1 cellular context compared by ENCODE assay signal in the genomic region with DNA sequence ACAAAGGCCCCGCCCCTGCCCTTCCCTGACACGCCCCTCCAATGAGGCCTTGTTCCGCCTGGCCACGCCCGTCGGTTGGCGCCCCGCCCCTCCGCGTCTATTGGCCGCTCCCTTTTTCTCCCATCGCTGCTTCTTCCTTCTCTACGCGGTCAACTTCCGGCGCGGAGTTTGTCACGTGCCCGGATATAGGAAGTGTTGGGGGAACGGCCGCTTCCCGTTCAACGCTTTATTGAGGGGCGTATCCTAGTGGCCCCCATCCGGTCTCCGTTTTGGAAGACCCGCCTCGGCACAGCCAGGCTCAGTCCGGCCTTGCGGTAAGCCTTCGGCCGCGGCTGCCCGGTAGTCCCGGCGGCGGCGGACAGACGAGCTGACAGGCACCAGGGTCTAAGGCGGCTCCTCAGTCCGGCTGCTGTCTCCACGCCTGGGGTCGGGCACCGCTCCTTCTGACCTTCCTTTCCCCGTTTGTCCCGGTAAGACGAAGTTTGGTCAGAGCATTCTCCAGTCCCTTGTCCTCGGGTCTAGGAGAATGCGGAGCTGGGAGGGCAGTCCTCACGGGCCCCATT.
A peak's percentile ranks its signal among the peaks of the same experiment; 100 is the strongest.
TF ChIP-seq lines count a peak whose summit lies in the region.

A gene with protein sequence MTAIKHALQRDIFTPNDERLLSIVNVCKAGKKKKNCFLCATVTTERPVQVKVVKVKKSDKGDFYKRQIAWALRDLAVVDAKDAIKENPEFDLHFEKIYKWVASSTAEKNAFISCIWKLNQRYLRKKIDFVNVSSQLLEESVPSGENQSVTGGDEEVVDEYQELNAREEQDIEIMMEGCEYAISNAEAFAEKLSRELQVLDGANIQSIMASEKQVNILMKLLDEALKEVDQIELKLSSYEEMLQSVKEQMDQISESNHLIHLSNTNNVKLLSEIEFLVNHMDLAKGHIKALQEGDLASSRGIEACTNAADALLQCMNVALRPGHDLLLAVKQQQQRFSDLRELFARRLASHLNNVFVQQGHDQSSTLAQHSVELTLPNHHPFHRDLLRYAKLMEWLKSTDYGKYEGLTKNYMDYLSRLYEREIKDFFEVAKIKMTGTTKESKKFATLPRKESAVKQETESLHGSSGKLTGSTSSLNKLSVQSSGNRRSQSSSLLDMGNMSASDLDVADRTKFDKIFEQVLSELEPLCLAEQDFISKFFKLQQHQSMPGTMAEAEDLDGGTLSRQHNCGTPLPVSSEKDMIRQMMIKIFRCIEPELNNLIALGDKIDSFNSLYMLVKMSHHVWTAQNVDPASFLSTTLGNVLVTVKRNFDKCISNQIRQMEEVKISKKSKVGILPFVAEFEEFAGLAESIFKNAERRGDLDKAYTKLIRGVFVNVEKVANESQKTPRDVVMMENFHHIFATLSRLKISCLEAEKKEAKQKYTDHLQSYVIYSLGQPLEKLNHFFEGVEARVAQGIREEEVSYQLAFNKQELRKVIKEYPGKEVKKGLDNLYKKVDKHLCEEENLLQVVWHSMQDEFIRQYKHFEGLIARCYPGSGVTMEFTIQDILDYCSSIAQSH (plus strand): TSS at position 165 of the 563 bp plus-strand sequence. CDS start 4,676 bp downstream, outside the sequence.

TF ChIP-seq in K562, 482 proteins besides CTCF, POLR2A, EP300 and RAD21 (continued from another document and continues in another):
- TF ChIP-seq, protein P1, sequence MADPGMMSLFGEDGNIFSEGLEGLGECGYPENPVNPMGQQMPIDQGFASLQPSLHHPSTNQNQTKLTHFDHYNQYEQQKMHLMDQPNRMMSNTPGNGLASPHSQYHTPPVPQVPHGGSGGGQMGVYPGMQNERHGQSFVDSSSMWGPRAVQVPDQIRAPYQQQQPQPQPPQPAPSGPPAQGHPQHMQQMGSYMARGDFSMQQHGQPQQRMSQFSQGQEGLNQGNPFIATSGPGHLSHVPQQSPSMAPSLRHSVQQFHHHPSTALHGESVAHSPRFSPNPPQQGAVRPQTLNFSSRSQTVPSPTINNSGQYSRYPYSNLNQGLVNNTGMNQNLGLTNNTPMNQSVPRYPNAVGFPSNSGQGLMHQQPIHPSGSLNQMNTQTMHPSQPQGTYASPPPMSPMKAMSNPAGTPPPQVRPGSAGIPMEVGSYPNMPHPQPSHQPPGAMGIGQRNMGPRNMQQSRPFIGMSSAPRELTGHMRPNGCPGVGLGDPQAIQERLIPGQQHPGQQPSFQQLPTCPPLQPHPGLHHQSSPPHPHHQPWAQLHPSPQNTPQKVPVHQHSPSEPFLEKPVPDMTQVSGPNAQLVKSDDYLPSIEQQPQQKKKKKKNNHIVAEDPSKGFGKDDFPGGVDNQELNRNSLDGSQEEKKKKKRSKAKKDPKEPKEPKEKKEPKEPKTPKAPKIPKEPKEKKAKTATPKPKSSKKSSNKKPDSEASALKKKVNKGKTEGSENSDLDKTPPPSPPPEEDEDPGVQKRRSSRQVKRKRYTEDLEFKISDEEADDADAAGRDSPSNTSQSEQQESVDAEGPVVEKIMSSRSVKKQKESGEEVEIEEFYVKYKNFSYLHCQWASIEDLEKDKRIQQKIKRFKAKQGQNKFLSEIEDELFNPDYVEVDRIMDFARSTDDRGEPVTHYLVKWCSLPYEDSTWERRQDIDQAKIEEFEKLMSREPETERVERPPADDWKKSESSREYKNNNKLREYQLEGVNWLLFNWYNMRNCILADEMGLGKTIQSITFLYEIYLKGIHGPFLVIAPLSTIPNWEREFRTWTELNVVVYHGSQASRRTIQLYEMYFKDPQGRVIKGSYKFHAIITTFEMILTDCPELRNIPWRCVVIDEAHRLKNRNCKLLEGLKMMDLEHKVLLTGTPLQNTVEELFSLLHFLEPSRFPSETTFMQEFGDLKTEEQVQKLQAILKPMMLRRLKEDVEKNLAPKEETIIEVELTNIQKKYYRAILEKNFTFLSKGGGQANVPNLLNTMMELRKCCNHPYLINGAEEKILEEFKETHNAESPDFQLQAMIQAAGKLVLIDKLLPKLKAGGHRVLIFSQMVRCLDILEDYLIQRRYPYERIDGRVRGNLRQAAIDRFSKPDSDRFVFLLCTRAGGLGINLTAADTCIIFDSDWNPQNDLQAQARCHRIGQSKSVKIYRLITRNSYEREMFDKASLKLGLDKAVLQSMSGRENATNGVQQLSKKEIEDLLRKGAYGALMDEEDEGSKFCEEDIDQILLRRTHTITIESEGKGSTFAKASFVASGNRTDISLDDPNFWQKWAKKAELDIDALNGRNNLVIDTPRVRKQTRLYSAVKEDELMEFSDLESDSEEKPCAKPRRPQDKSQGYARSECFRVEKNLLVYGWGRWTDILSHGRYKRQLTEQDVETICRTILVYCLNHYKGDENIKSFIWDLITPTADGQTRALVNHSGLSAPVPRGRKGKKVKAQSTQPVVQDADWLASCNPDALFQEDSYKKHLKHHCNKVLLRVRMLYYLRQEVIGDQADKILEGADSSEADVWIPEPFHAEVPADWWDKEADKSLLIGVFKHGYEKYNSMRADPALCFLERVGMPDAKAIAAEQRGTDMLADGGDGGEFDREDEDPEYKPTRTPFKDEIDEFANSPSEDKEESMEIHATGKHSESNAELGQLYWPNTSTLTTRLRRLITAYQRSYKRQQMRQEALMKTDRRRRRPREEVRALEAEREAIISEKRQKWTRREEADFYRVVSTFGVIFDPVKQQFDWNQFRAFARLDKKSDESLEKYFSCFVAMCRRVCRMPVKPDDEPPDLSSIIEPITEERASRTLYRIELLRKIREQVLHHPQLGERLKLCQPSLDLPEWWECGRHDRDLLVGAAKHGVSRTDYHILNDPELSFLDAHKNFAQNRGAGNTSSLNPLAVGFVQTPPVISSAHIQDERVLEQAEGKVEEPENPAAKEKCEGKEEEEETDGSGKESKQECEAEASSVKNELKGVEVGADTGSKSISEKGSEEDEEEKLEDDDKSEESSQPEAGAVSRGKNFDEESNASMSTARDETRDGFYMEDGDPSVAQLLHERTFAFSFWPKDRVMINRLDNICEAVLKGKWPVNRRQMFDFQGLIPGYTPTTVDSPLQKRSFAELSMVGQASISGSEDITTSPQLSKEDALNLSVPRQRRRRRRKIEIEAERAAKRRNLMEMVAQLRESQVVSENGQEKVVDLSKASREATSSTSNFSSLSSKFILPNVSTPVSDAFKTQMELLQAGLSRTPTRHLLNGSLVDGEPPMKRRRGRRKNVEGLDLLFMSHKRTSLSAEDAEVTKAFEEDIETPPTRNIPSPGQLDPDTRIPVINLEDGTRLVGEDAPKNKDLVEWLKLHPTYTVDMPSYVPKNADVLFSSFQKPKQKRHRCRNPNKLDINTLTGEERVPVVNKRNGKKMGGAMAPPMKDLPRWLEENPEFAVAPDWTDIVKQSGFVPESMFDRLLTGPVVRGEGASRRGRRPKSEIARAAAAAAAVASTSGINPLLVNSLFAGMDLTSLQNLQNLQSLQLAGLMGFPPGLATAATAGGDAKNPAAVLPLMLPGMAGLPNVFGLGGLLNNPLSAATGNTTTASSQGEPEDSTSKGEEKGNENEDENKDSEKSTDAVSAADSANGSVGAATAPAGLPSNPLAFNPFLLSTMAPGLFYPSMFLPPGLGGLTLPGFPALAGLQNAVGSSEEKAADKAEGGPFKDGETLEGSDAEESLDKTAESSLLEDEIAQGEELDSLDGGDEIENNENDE (IDR thresholded peaks at IDR 0.05; ENCODE audit: low read depth, low read length), result no peak
- TF ChIP-seq ZNF79 (CRISPR knock-in tag; IDR thresholded peaks at IDR 0.05; ENCODE audit: low read depth) (no peak), SAFB (IDR thresholded peaks at IDR 0.05; ENCODE audit: borderline replicate concordance, low read depth, low read length) (no peak), ZNF696 (CRISPR knock-in tag; conservative IDR thresholded peaks at IDR 0.05) (no peak), PHF8 (IDR thresholded peaks at IDR 0.05; ENCODE audit: borderline replicate concordance, low read length) (peak; percentile 88), ZNF561 (CRISPR knock-in tag; conservative IDR thresholded peaks at IDR 0.05) (no peak), SREBF1 (IDR thresholded peaks at IDR 0.05; ENCODE audit: borderline replicate concordance, low read depth, low read length) (peak; percentile 47; the same call in 1 of the 2 replicates), CREBBP (IDR thresholded peaks at IDR 0.05; ENCODE audit: low read depth, low read length) (no peak), NONO (IDR thresholded peaks at IDR 0.05; ENCODE audit: low read depth in 2 of 2, low read length in 1 of 2) (no peak), EHMT2 (IDR thresholded peaks at IDR 0.05) (peak; percentile 50; the same call in 1 of the 2 replicates), PCBP2 (IDR thresholded peaks at IDR 0.05; ENCODE audit: low read depth, low read length, poor library complexity, severe bottlenecking) (no peak), DIDO1 (tag; IDR thresholded peaks at IDR 0.05; ENCODE audit: low read depth) (peak; percentile 86; the same call in 1 of the 2 replicates), ZNF134 (CRISPR knock-in tag; conservative IDR thresholded peaks at IDR 0.05) (no peak)
- TF ChIP-seq, protein P2, sequence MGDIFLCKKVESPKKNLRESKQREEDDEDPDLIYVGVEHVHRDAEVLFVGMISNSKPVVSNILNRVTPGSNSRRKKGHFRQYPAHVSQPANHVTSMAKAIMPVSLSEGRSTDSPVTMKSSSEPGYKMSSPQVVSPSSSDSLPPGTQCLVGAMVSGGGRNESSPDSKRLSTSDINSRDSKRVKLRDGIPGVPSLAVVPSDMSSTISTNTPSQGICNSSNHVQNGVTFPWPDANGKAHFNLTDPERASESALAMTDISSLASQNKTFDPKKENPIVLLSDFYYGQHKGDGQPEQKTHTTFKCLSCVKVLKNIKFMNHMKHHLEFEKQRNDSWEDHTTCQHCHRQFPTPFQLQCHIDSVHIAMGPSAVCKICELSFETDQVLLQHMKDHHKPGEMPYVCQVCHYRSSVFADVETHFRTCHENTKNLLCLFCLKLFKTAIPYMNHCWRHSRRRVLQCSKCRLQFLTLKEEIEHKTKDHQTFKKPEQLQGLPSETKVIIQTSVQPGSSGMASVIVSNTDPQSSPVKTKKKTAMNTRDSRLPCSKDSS (IDR thresholded peaks at IDR 0.05; ENCODE audit: low read depth, partially characterized antibody), result no peak
- TF ChIP-seq, protein P3, sequence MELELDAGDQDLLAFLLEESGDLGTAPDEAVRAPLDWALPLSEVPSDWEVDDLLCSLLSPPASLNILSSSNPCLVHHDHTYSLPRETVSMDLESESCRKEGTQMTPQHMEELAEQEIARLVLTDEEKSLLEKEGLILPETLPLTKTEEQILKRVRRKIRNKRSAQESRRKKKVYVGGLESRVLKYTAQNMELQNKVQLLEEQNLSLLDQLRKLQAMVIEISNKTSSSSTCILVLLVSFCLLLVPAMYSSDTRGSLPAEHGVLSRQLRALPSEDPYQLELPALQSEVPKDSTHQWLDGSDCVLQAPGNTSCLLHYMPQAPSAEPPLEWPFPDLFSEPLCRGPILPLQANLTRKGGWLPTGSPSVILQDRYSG (tag; conservative IDR thresholded peaks at IDR 0.05; ENCODE audit: low read depth), result no peak
- TF ChIP-seq, protein P4, sequence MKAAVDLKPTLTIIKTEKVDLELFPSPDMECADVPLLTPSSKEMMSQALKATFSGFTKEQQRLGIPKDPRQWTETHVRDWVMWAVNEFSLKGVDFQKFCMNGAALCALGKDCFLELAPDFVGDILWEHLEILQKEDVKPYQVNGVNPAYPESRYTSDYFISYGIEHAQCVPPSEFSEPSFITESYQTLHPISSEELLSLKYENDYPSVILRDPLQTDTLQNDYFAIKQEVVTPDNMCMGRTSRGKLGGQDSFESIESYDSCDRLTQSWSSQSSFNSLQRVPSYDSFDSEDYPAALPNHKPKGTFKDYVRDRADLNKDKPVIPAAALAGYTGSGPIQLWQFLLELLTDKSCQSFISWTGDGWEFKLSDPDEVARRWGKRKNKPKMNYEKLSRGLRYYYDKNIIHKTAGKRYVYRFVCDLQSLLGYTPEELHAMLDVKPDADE (conservative IDR thresholded peaks at IDR 0.05; ENCODE audit: control insufficient read depth, low read depth, low read length), result no peak
- TF ChIP-seq, protein P5, sequence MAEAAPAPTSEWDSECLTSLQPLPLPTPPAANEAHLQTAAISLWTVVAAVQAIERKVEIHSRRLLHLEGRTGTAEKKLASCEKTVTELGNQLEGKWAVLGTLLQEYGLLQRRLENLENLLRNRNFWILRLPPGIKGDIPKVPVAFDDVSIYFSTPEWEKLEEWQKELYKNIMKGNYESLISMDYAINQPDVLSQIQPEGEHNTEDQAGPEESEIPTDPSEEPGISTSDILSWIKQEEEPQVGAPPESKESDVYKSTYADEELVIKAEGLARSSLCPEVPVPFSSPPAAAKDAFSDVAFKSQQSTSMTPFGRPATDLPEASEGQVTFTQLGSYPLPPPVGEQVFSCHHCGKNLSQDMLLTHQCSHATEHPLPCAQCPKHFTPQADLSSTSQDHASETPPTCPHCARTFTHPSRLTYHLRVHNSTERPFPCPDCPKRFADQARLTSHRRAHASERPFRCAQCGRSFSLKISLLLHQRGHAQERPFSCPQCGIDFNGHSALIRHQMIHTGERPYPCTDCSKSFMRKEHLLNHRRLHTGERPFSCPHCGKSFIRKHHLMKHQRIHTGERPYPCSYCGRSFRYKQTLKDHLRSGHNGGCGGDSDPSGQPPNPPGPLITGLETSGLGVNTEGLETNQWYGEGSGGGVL (CRISPR knock-in tag; IDR thresholded peaks at IDR 0.05), result no peak
- TF ChIP-seq, protein P6, sequence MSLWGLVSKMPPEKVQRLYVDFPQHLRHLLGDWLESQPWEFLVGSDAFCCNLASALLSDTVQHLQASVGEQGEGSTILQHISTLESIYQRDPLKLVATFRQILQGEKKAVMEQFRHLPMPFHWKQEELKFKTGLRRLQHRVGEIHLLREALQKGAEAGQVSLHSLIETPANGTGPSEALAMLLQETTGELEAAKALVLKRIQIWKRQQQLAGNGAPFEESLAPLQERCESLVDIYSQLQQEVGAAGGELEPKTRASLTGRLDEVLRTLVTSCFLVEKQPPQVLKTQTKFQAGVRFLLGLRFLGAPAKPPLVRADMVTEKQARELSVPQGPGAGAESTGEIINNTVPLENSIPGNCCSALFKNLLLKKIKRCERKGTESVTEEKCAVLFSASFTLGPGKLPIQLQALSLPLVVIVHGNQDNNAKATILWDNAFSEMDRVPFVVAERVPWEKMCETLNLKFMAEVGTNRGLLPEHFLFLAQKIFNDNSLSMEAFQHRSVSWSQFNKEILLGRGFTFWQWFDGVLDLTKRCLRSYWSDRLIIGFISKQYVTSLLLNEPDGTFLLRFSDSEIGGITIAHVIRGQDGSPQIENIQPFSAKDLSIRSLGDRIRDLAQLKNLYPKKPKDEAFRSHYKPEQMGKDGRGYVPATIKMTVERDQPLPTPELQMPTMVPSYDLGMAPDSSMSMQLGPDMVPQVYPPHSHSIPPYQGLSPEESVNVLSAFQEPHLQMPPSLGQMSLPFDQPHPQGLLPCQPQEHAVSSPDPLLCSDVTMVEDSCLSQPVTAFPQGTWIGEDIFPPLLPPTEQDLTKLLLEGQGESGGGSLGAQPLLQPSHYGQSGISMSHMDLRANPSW (CRISPR knock-in tag; IDR thresholded peaks at IDR 0.05), result no peak
- TF ChIP-seq, protein P7, sequence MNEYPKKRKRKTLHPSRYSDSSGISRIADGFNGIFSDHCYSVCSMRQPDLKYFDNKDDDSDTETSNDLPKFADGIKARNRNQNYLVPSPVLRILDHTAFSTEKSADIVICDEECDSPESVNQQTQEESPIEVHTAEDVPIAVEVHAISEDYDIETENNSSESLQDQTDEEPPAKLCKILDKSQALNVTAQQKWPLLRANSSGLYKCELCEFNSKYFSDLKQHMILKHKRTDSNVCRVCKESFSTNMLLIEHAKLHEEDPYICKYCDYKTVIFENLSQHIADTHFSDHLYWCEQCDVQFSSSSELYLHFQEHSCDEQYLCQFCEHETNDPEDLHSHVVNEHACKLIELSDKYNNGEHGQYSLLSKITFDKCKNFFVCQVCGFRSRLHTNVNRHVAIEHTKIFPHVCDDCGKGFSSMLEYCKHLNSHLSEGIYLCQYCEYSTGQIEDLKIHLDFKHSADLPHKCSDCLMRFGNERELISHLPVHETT (CRISPR knock-in tag; conservative IDR thresholded peaks at IDR 0.05 in 1 of 2, IDR thresholded peaks at IDR 0.05 in 1 of 2), result peak in 1 of 2 experiments; percentile 66; a peak in 2 of 4 replicates
